Comparison of ENCODE assay signal across 27 cellular contexts in the genomic region with DNA sequence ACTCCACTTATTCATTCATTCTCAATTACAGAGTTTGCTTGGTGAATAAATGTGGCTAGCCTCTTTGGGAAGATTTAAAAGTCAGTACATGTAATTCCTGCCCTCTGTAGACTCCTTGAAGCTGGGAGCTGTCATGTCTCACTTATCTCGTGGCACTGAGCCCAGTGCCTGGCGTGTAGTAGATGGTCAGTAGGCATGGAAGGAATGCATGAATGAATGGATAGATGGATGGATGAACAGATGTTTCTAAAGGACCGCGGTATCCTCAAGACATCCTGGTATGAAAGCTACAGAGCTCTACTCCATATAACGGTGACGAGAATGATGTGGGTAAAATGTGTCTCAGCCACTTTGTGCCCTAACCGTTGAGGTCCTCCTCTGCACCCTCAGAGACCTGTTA.
"Had no signal": no experiment of that assay in that cellular context is flagged by ENCODE, and none has a peak within 500 bp of the region (broad histone marks: within the 10 kb centered on the region; RNA-seq: fewer than 3 reads in every experiment).

No MANE protein-coding gene starts in this region.

- H3K4me3 ChIP-seq: dorsolateral prefrontal cortex, gastrocnemius medialis, lung, neural progenitor cell, ovary, psoas muscle, sigmoid colon, skin epidermis, spleen, thoracic aorta, tibial nerve, upper lobe of left lung, uterus had no signal

- H3K4me2 ChIP-seq: neural progenitor cell had no signal

- H3K4me3 Mint-ChIP-seq: memory B cell; naive thymus-derived CD4-positive, alpha-beta T cell; nephron; neural progenitor cell; stimulated activated memory B cell treated with anti-CD40 and anti-IgM and Interleukin-4, amounts not matched to agents 10 μg/mL and 1 μg/mL and 100 μg/mL, for 72 hours; stimulated activated naive CD8-positive, alpha-beta T cell treated with anti-CD3 and anti-CD28 coated beads, Interleukin-15, Interleukin-2, amounts not matched to agents 100 ng/mL and 50 ng/mL, for 24 hours had no signal

- H3K27me3 ChIP-seq: gastrocnemius medialis, neural progenitor cell, ovary, sigmoid colon, tibial nerve, upper lobe of left lung, uterus had no signal

- H3K27ac ChIP-seq: dorsolateral prefrontal cortex, gastrocnemius medialis, neural progenitor cell, ovary, psoas muscle, sigmoid colon, skin epidermis, spleen, thoracic aorta, tibial nerve, upper lobe of left lung, uterus had no signal

- H3K36me3 Mint-ChIP-seq: memory B cell; neural progenitor cell; stimulated activated memory B cell treated with anti-CD40 and anti-IgM and Interleukin-4, amounts not matched to agents 10 μg/mL and 1 μg/mL and 100 μg/mL, for 72 hours had no signal

- ATAC-seq: gastrocnemius medialis; left lobe of liver; naive thymus-derived CD4-positive, alpha-beta T cell; psoas muscle; right cardiac atrium; stimulated activated memory B cell treated with anti-CD40 and anti-IgM and Interleukin-4, amounts not matched to agents 10 μg/mL and 1 μg/mL and 100 μg/mL, for 72 hours had no signal

- H3K9me3 ChIP-seq: gastrocnemius medialis, ovary, psoas muscle, sigmoid colon, spleen, thoracic aorta, tibial nerve, upper lobe of left lung, uterus had no signal

- H3K4me1 ChIP-seq: gastrocnemius medialis, neural progenitor cell, psoas muscle, sigmoid colon, spleen, tibial nerve, upper lobe of left lung, uterus had no signal

- H3K9me3 Mint-ChIP-seq: memory B cell; nephron; neural progenitor cell; stimulated activated memory B cell treated with anti-CD40 and anti-IgM and Interleukin-4, amounts not matched to agents 10 μg/mL and 1 μg/mL and 100 μg/mL, for 72 hours; stimulated activated naive CD8-positive, alpha-beta T cell treated with anti-CD3 and anti-CD28 coated beads, Interleukin-15, Interleukin-2, amounts not matched to agents 100 ng/mL and 50 ng/mL, for 24 hours had no signal

- DNase-seq: dorsolateral prefrontal cortex; effector CD4-positive, alpha-beta T cell; foreskin fibroblast; gastrocnemius medialis; naive thymus-derived CD4-positive, alpha-beta T cell; nucleus accumbens; ovary; posterior cingulate gyrus; psoas muscle; right cardiac atrium; sigmoid colon; spleen; stimulated activated CD4-positive, alpha-beta T cell treated with anti-CD3 and anti-CD28 coated beads, Interleukin-4, amount 100 ng/mL, for 4 hours; upper lobe of left lung; uterus had no signal

- FAIRE-seq: colon, keratinocyte had no signal

- H3K36me3 ChIP-seq: gastrocnemius medialis, neural progenitor cell, ovary, sigmoid colon, spleen, thoracic aorta, tibial nerve, upper lobe of left lung, uterus had no signal

- H2AFZ ChIP-seq: neural progenitor cell had no signal

- H3K9ac ChIP-seq: neural progenitor cell had no signal

- H3K27ac Mint-ChIP-seq: memory B cell; nephron; neural progenitor cell; stimulated activated memory B cell treated with anti-CD40 and anti-IgM and Interleukin-4, amounts not matched to agents 10 μg/mL and 1 μg/mL and 100 μg/mL, for 72 hours had no signal

- H3K4me1 Mint-ChIP-seq: memory B cell; naive thymus-derived CD4-positive, alpha-beta T cell; nephron; neural progenitor cell; stimulated activated memory B cell treated with anti-CD40 and anti-IgM and Interleukin-4, amounts not matched to agents 10 μg/mL and 1 μg/mL and 100 μg/mL, for 72 hours had no signal
